14 cellular contexts compared by ENCODE assay signal in the genomic region with DNA sequence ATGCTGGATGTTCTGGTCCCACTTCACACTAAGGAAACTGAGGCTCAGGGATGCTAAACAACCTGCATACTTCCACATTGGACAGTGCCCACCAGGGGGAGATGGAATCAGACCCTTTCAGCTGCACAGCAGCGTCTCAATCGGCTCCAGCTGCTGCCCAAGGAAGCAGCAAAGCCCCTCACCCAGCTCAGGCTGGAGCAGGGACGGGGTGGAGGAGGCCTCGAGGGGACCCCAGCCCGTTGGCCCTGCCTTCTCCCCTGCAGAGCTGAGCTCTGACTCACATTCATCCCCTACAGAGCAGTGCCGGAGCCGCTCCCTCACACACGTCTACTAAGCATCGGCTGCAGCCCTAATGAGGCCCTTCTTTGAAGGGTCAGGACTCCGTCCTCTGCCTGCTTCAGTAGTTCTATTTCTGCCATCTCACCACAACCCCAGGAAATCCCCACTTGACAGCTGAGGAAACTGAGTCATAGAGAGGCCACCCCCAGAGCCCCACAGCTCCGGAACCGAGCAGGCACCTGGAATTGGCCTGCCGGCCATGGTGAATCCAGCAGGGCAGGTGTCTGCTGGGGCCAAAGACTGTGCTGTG. TPM values are rescaled to one million over a fixed set of nuclear protein-coding genes. Genes with fewer than 3 reads are reported as not detected.
DNase-seq lines count a peak whose midpoint lies in the region; ATAC-seq and TF ChIP-seq lines count a peak whose summit lies in the region.
"Had no signal": no experiment of that assay in that cellular context is flagged by ENCODE, and none has a peak within 500 bp of the region (broad histone marks: within the 10 kb centered on the region; RNA-seq: fewer than 3 reads in every experiment).

No MANE protein-coding gene starts in this region.

- peak overlapping the region; percentile 80 for H3K27ac Mint-ChIP-seq in activated CD8-positive, alpha-beta T cell treated with anti-CD3 and anti-CD28 coated beads for 36 hours
- no peak overlapping the region for H3K27ac Mint-ChIP-seq in activated CD8-positive, alpha-beta T cell treated with anti-CD3 and anti-CD28 coated beads, Interleukin-2, amount 10 ng/mL, durations not matched to agents 7 days and 5 days
- H3K27ac Mint-ChIP-seq: activated CD4-positive, alpha-beta T cell treated with anti-CD3 and anti-CD28 coated beads, Interleukin-2, amount 10 ng/mL, durations not matched to agents 24 days and 14 days had no signal

- POLR2A ChIA-PET in activated CD8-positive, alpha-beta T cell treated with anti-CD3 and anti-CD28 coated beads for 36 hours (lab: Charles Lee): interaction anchor here (0.9 to 1.7 kb wide), 8 partner anchors 12 to 417 kb away, joined by 3 to 5 read pairs (median 4); partner anchors contain the start of gene FAM120AOS
- POLR2A ChIA-PET in activated CD8-positive, alpha-beta T cell treated with anti-CD3 and anti-CD28 coated beads, Interleukin-2, amount 10 ng/mL, durations not matched to agents 7 days and 5 days (lab: Charles Lee): interaction anchor here (1.0 to 1.6 kb wide), 4 partner anchors 9 to 59 kb away, joined by 3 to 5 read pairs (median 4); no protein-coding TSS in a partner anchor

- H3K4me3 ChIP-seq in NB4 (ENCODE audit: low read depth, low read length): no peak overlapping the region
- H3K4me3 ChIP-seq in choroid plexus epithelial cell (ENCODE audit: low read depth, low read length): no peak overlapping the region
- H3K4me3 ChIP-seq in retinal pigment epithelial cell (ENCODE audit: low read length): no peak overlapping the region
- H3K4me3 ChIP-seq: breast epithelium, stomach had no signal

- DNase-seq in activated CD8-positive, alpha-beta T cell treated with anti-CD3 and anti-CD28 coated beads for 36 hours: no peak
- DNase-seq in activated CD8-positive, alpha-beta T cell treated with anti-CD3 and anti-CD28 coated beads, Interleukin-2, amount 10 ng/mL, durations not matched to agents 7 days and 5 days: no peak
- peak; percentile 49 for DNase-seq in NB4 (ENCODE audit: low read depth)
- no peak for DNase-seq in choroid plexus epithelial cell (ENCODE audit: low read depth)
- DNase-seq in retinal pigment epithelial cell (ENCODE audit: low read depth): no peak
- no peak for DNase-seq in UCSD-AML1 (lab: John Stamatoyannopoulos, UW; ENCODE audit: unreplicated experiment)
- DNase-seq: activated CD4-positive, alpha-beta T cell treated with anti-CD3 and anti-CD28 coated beads, Interleukin-2, amount 10 ng/mL, durations not matched to agents 24 days and 14 days; effector CD8-positive, alpha-beta T cell; NCI-H2029 treated with DMSO at 0.1 percent for 48 hours; stomach had no signal

- no peaks in the 10 kb centered on the region for H3K27me3 Mint-ChIP-seq in activated CD8-positive, alpha-beta T cell treated with anti-CD3 and anti-CD28 coated beads for 36 hours
- H3K27me3 Mint-ChIP-seq in activated CD8-positive, alpha-beta T cell treated with anti-CD3 and anti-CD28 coated beads, Interleukin-2, amount 10 ng/mL, durations not matched to agents 7 days and 5 days (ENCODE audit: low read depth): no peaks in the 10 kb centered on the region
- H3K27me3 Mint-ChIP-seq: activated CD4-positive, alpha-beta T cell treated with anti-CD3 and anti-CD28 coated beads, Interleukin-2, amount 10 ng/mL, durations not matched to agents 24 days and 14 days had no signal

- TF ChIP-seq POLR2A in NB4 (IDR thresholded peaks at IDR 0.05; ENCODE audit: extremely low read depth, insufficient read length): no peak

- ATAC-seq in activated CD8-positive, alpha-beta T cell treated with anti-CD3 and anti-CD28 coated beads for 36 hours: peak; percentile 15
- ATAC-seq in activated CD8-positive, alpha-beta T cell treated with anti-CD3 and anti-CD28 coated beads, Interleukin-2, amount 10 ng/mL, durations not matched to agents 7 days and 5 days: no peak
- no peak for ATAC-seq in GM18502 (IDR thresholded peaks at IDR 0.05; ENCODE audit: poor library complexity, unreplicated experiment)
- ATAC-seq in GM18867 (IDR thresholded peaks at IDR 0.05; ENCODE audit: unreplicated experiment): no peak

- no peak overlapping the region for H3K4me3 Mint-ChIP-seq in activated CD8-positive, alpha-beta T cell treated with anti-CD3 and anti-CD28 coated beads for 36 hours
- no peak overlapping the region for H3K4me3 Mint-ChIP-seq in activated CD8-positive, alpha-beta T cell treated with anti-CD3 and anti-CD28 coated beads, Interleukin-2, amount 10 ng/mL, durations not matched to agents 7 days and 5 days
- H3K4me3 Mint-ChIP-seq: activated CD4-positive, alpha-beta T cell treated with anti-CD3 and anti-CD28 coated beads, Interleukin-2, amount 10 ng/mL, durations not matched to agents 24 days and 14 days had no signal

- intact Hi-C loops in activated CD8-positive, alpha-beta T cell treated with anti-CD3 and anti-CD28 coated beads for 36 hours (cut with micrococcal nuclease): no loop called here

- CTCF ChIA-PET in activated CD8-positive, alpha-beta T cell treated with anti-CD3 and anti-CD28 coated beads for 36 hours (lab: Charles Lee): interaction anchor here (1.4 kb wide), 1 partner anchor 15 kb away, joined by 7 read pairs; no protein-coding TSS in a partner anchor
- CTCF ChIA-PET in activated CD8-positive, alpha-beta T cell treated with anti-CD3 and anti-CD28 coated beads, Interleukin-2, amount 10 ng/mL, durations not matched to agents 7 days and 5 days (lab: Charles Lee): interaction anchor here (1.5 to 1.6 kb wide), 2 partner anchors 9 to 11 kb away, joined by 3 to 4 read pairs; no protein-coding TSS in a partner anchor

- peaks cover 13% of the 10 kb centered on the region for H3K36me3 Mint-ChIP-seq in activated CD8-positive, alpha-beta T cell treated with anti-CD3 and anti-CD28 coated beads for 36 hours (ENCODE audit: low read depth)
- peaks cover 33% of the 10 kb centered on the region for H3K36me3 Mint-ChIP-seq in activated CD8-positive, alpha-beta T cell treated with anti-CD3 and anti-CD28 coated beads, Interleukin-2, amount 10 ng/mL, durations not matched to agents 7 days and 5 days (ENCODE audit: low read depth)

- TF ChIP-seq CTCF in activated CD8-positive, alpha-beta T cell treated with anti-CD3 and anti-CD28 coated beads for 36 hours (IDR thresholded peaks at IDR 0.05): no peak
- TF ChIP-seq CTCF in NB4 (IDR thresholded peaks at IDR 0.05; ENCODE audit: low read depth, low read length): no peak
- TF ChIP-seq CTCF in choroid plexus epithelial cell (conservative IDR thresholded peaks at IDR 0.05; ENCODE audit: low read depth, low read length): peak; percentile 27
- TF ChIP-seq CTCF in retinal pigment epithelial cell (conservative IDR thresholded peaks at IDR 0.05; ENCODE audit: low read depth, low read length): peak; percentile 21

- H3K4me1 Mint-ChIP-seq in activated CD8-positive, alpha-beta T cell treated with anti-CD3 and anti-CD28 coated beads for 36 hours (ENCODE audit: low read depth): peaks cover 50% of the 10 kb centered on the region
- H3K4me1 Mint-ChIP-seq in activated CD8-positive, alpha-beta T cell treated with anti-CD3 and anti-CD28 coated beads, Interleukin-2, amount 10 ng/mL, durations not matched to agents 7 days and 5 days (ENCODE audit: low read depth): peaks cover 29% of the 10 kb centered on the region

- no peaks in the 10 kb centered on the region for H3K9me3 Mint-ChIP-seq in activated CD8-positive, alpha-beta T cell treated with anti-CD3 and anti-CD28 coated beads for 36 hours
- H3K9me3 Mint-ChIP-seq in activated CD8-positive, alpha-beta T cell treated with anti-CD3 and anti-CD28 coated beads, Interleukin-2, amount 10 ng/mL, durations not matched to agents 7 days and 5 days (ENCODE audit: insufficient read depth): no peaks in the 10 kb centered on the region
- H3K9me3 Mint-ChIP-seq: activated CD4-positive, alpha-beta T cell treated with anti-CD3 and anti-CD28 coated beads, Interleukin-2, amount 10 ng/mL, durations not matched to agents 24 days and 14 days had no signal

RNA-seq across cellular contexts. Expression of gene SUSD3, which starts 21.5 kb away (rescaled TPM):
- 10 to 100 TPM; 34.6 to 36.7 TPM for total RNA-seq in activated CD8-positive, alpha-beta T cell treated with anti-CD3 and anti-CD28 coated beads for 36 hours
- 10 to 100 TPM; 57.9 to 59.6 TPM for total RNA-seq in activated CD8-positive, alpha-beta T cell treated with anti-CD3 and anti-CD28 coated beads, Interleukin-2, amount 10 ng/mL, durations not matched to agents 7 days and 5 days
- total RNA-seq: A673 had no signal

RNA-seq across cellular contexts. Expression of gene CARD19, which starts 59.0 kb away (rescaled TPM):
- 10 to 100 TPM; 42.9 to 43.4 TPM for total RNA-seq in activated CD8-positive, alpha-beta T cell treated with anti-CD3 and anti-CD28 coated beads for 36 hours
- total RNA-seq in activated CD8-positive, alpha-beta T cell treated with anti-CD3 and anti-CD28 coated beads, Interleukin-2, amount 10 ng/mL, durations not matched to agents 7 days and 5 days: 10 to 100 TPM; 51.7 to 55.4 TPM

Comparison
In these comparisons a context has a peak if more than half of its experiments do, and no peak if none do; other contexts are left out.
1. CTCF ChIP-seq: peak in choroid plexus epithelial cell (single experiment) and retinal pigment epithelial cell (single experiment); none in activated CD8-positive, alpha-beta T cell treated with anti-CD3 and anti-CD28 coated beads for 36 hours (single experiment) and NB4 (single experiment).